8 cellular contexts compared by ENCODE assay signal in genomic region chr11:45930031-45930794, GRCh38. TPM values are rescaled to one million over a fixed set of nuclear protein-coding genes. Genes with fewer than 3 reads are reported as not detected.
A peak's percentile ranks its signal among the peaks of the same experiment; 100 is the strongest.
DNase-seq lines count a peak whose midpoint lies in the region; ATAC-seq, FAIRE-seq and TF ChIP-seq lines count a peak whose summit lies in the region.

No MANE protein-coding gene starts in this region.

- intact Hi-C loops in upper lobe of right lung (cut with DNase I), result no loop called here

- no peak for FAIRE-seq in frontal cortex (lab: Jason Lieb, UNC)

- H3K27ac ChIP-seq in SK-N-SH (ENCODE audit: low read depth in 2 of 2, low read length in 1 of 2) (no peak overlapping the region; a peak in 1 of 4 replicates), HEK293 (ENCODE audit: extremely low read depth, low read depth, low read length) (no peak overlapping the region), foreskin keratinocyte (no peak overlapping the region), upper lobe of right lung (no peak overlapping the region)

- H4K20me1 ChIP-seq in SK-N-SH (ENCODE audit: insufficient read depth), result no peaks in the 10 kb centered on the region

- H3K4me1 Mint-ChIP-seq in T-helper 1 cell treated with Interleukin-12 subunit alpha and Interleukin-12 subunit beta and Interleukin-4 antibody, amounts not matched to agents 30 μg/mL and 1 μg/mL, for 36 hours (ENCODE audit: low read depth), result peaks cover 13% of the 10 kb centered on the region

- no peaks in the 10 kb centered on the region for H3F3A ChIP-seq in SK-N-SH (replicated peaks; ENCODE audit: insufficient read depth)

- CTCF ChIA-PET in SK-N-SH (lab: Yijun Ruan, JAX) (interaction anchor here (0.8 to 5.0 kb wide), 5 partner anchors 15 to 76 kb away, joined by 3 to 25 read pairs (median 5); no protein-coding TSS in a partner anchor), HEK293 (lab: Yijun Ruan, JAX) (interaction anchor here (0.6 to 2.6 kb wide), 6 partner anchors 26 to 147 kb away, joined by 3 to 11 read pairs (median 6); no protein-coding TSS in a partner anchor)

- peak overlapping the region; percentile 53 for H3K4me3 Mint-ChIP-seq in T-helper 1 cell treated with Interleukin-12 subunit alpha and Interleukin-12 subunit beta and Interleukin-4 antibody, amounts not matched to agents 30 μg/mL and 1 μg/mL, for 36 hours

- H3K9me3 Mint-ChIP-seq in T-helper 1 cell treated with Interleukin-12 subunit alpha and Interleukin-12 subunit beta and Interleukin-4 antibody, amounts not matched to agents 30 μg/mL and 1 μg/mL, for 36 hours, result no peaks in the 10 kb centered on the region

- no peak overlapping the region for H3K9ac ChIP-seq in SK-N-SH

- H3K27me3 Mint-ChIP-seq in T-helper 1 cell treated with Interleukin-12 subunit alpha and Interleukin-12 subunit beta and Interleukin-4 antibody, amounts not matched to agents 30 μg/mL and 1 μg/mL, for 36 hours (ENCODE audit: low read depth), result no peaks in the 10 kb centered on the region

- no peak overlapping the region for H3K4me2 ChIP-seq in SK-N-SH

- no peak for TF ChIP-seq RAD21 in SK-N-SH (IDR thresholded peaks at IDR 0.05; ENCODE audit: low read length)

- no peaks in the 10 kb centered on the region for H3K79me2 ChIP-seq in SK-N-SH (ENCODE audit: insufficient read depth)

- H3K9me3 ChIP-seq in SK-N-SH (no peaks in the 10 kb centered on the region), HEK293 (ENCODE audit: control insufficient read depth, insufficient read depth, low read depth, low read length) (no peaks in the 10 kb centered on the region), upper lobe of right lung (no peaks in the 10 kb centered on the region)

- POLR2A ChIA-PET in SK-N-SH (lab: Yijun Ruan, JAX), result no interaction called here
- POLR2A ChIA-PET in HEK293 (lab: Yijun Ruan, JAX), result no interaction called here

- H3K4me3 ChIP-seq in SK-N-SH (ENCODE audit: low read depth in 2 of 2, low read length in 1 of 2), result no peak overlapping the region
- no peak overlapping the region for H3K4me3 ChIP-seq in HEK293 (ENCODE audit: low read depth, low read length)
- H3K4me3 ChIP-seq in upper lobe of right lung, result no peak overlapping the region

- H3K36me3 Mint-ChIP-seq in T-helper 1 cell treated with Interleukin-12 subunit alpha and Interleukin-12 subunit beta and Interleukin-4 antibody, amounts not matched to agents 30 μg/mL and 1 μg/mL, for 36 hours (ENCODE audit: low read depth), result peaks cover 19% of the 10 kb centered on the region

- WGBS in SK-N-SH (ENCODE audit: low lambda C conversion rate), result 85% methylated on average over 10 of the region's 14 CpGs

- DNase-seq in SK-N-SH (peak; percentile 39), MV-4-11 (lab: John Stamatoyannopoulos, UW) (peak; percentile 59), foreskin keratinocyte (peak in 1 of 2 donors; percentile 62), upper lobe of right lung (peak; percentile 73), frontal cortex (ENCODE audit: low spot score in 2 of 2) (no peak)

- no peak overlapping the region for H2AFZ ChIP-seq in SK-N-SH (ENCODE audit: low read depth)

- H3K27me3 ChIP-seq in SK-N-SH (ENCODE audit: insufficient read depth) (no peaks in the 10 kb centered on the region), foreskin keratinocyte (no peaks in the 10 kb centered on the region), upper lobe of right lung (no peaks in the 10 kb centered on the region)

- peak overlapping the region; percentile 67 for H3K27ac Mint-ChIP-seq in T-helper 1 cell treated with Interleukin-12 subunit alpha and Interleukin-12 subunit beta and Interleukin-4 antibody, amounts not matched to agents 30 μg/mL and 1 μg/mL, for 36 hours

- TF ChIP-seq EP300 in SK-N-SH (IDR thresholded peaks at IDR 0.05; ENCODE audit: borderline replicate concordance in 1 of 2, low read depth in 1 of 2, low read length in 1 of 2), result no peak

- H3K9me2 ChIP-seq in SK-N-SH, result no peaks in the 10 kb centered on the region

- H3K36me3 ChIP-seq in SK-N-SH (replicated peaks in 1 of 2; ENCODE audit: control insufficient read depth in 1 of 2, insufficient read depth in 2 of 2, low read length in 1 of 2), result peaks cover 11 to 25% of the 10 kb centered on the region in 2 experiments
- H3K36me3 ChIP-seq in HEK293 (ENCODE audit: control insufficient read depth in 2 of 2, insufficient read depth in 1 of 2, low read length in 2 of 2), result peaks cover 0 to 45% of the 10 kb centered on the region in 2 experiments; a peak in 1 of 3 replicates
- H3K36me3 ChIP-seq in upper lobe of right lung, result peaks cover 34% of the 10 kb centered on the region

- H3K4me1 ChIP-seq in SK-N-SH (ENCODE audit: control insufficient read depth in 1 of 2, insufficient read depth in 2 of 2, low read depth in 1 of 2, low read length in 1 of 2), result peaks cover 0 to 5% of the 10 kb centered on the region in 2 experiments; a peak in 1 of 4 replicates
- no peaks in the 10 kb centered on the region for H3K4me1 ChIP-seq in HEK293 (ENCODE audit: control insufficient read depth, insufficient read depth, low read length)
- peaks cover 41% of the 10 kb centered on the region for H3K4me1 ChIP-seq in foreskin keratinocyte
- peaks cover 10% of the 10 kb centered on the region for H3K4me1 ChIP-seq in upper lobe of right lung

- ATAC-seq in SK-N-SH treated with all-trans-retinoic acid at 6 μM for 48 hours (no peak), foreskin keratinocyte (peak; percentile 26), upper lobe of right lung (peak; percentile 53)

- TF ChIP-seq CTCF in SK-N-SH (IDR thresholded peaks at IDR 0.05) (no peak), HEK293 (tag by site-specific recombination; IDR thresholded peaks at IDR 0.05) (no peak), foreskin keratinocyte (conservative IDR thresholded peaks at IDR 0.05) (no peak), upper lobe of right lung (IDR thresholded peaks at IDR 0.05) (no peak)

TF ChIP-seq in SK-N-SH, 30 proteins besides CTCF, POLR2A, EP300 and RAD21 (continues in another document):
- TF ChIP-seq USF2 (IDR thresholded peaks at IDR 0.05; ENCODE audit: borderline replicate concordance, low read depth, low read length) (no peak), POLR2AphosphoS5 (IDR thresholded peaks at IDR 0.05; ENCODE audit: low read depth, low read length) (no peak), GATA2 (CRISPR knock-in tag; IDR thresholded peaks at IDR 0.05) (no peak), NFIC (IDR thresholded peaks at IDR 0.05; ENCODE audit: borderline replicate concordance) (no peak)

TF ChIP-seq in HEK293, 187 proteins besides CTCF, POLR2A, EP300 and RAD21:
- TF ChIP-seq PRDM1 (tag by site-specific recombination; IDR thresholded peaks at IDR 0.05), result no peak
- peak; percentile 85 for TF ChIP-seq KLF1 (tag by site-specific recombination; IDR thresholded peaks at IDR 0.05)
- peak; percentile 39; the same call in 1 of the 2 replicates for TF ChIP-seq ZIC2 (tag by site-specific recombination; IDR thresholded peaks at IDR 0.05)
TF ChIP-seq in HEK293: peak in this region for 2.

RNA-seq across cellular contexts. Expression of gene LARGE2, which starts 7.8 kb away (rescaled TPM):
- polyA plus RNA-seq in SK-N-SH (2012; rRNA removed) (1.4 and 2.4 TPM in 2 replicates), foreskin keratinocyte (57.7 and 65.8 TPM in 2 replicates)
- 0.94 and 1.6 TPM in 2 replicates for polyA plus RNA-seq in SK-N-SH (2012; cell fraction: cytosol; rRNA removed)
- polyA plus RNA-seq in SK-N-SH (2012; cell fraction: nucleus; rRNA removed), result 4.6 and 6.3 TPM in 2 replicates
- total RNA-seq in foreskin keratinocyte (42.6 and 48.1 TPM in 2 replicates), upper lobe of right lung (6.0 TPM), frontal cortex (0.41 TPM)

RNA-seq across cellular contexts. Expression of gene PEX16, which starts 12.5 kb away (rescaled TPM):
- 44.1 and 46.4 TPM in 2 replicates for polyA plus RNA-seq in SK-N-SH (2012; rRNA removed)
- 22.0 and 28.1 TPM in 2 replicates for polyA plus RNA-seq in SK-N-SH (2012; cell fraction: cytosol; rRNA removed)
- 92.8 and 94.1 TPM in 2 replicates for polyA plus RNA-seq in SK-N-SH (2012; cell fraction: nucleus; rRNA removed)
- total RNA-seq in foreskin keratinocyte, result 20.4 and 20.7 TPM in 2 replicates
- polyA plus RNA-seq in foreskin keratinocyte, result 25.7 and 27.0 TPM in 2 replicates
- total RNA-seq in upper lobe of right lung, result 27.6 TPM
- 25.3 TPM for total RNA-seq in frontal cortex

RNA-seq across cellular contexts. Expression of gene FREY1, which starts 23.1 kb away (rescaled TPM):
- polyA plus RNA-seq in SK-N-SH (2012; rRNA removed), result 0.30 and 0.49 TPM in 2 replicates
- 0.14 TPM in 1 of 2 replicates, not detected in the other for polyA plus RNA-seq in SK-N-SH (2012; cell fraction: cytosol; rRNA removed)
- polyA plus RNA-seq in SK-N-SH (2012; cell fraction: nucleus; rRNA removed), result 0.89 and 1.3 TPM in 2 replicates
- total RNA-seq in foreskin keratinocyte, result 0.14 and 0.31 TPM in 2 replicates
- 0.11 TPM in 2 replicates for polyA plus RNA-seq in foreskin keratinocyte
- total RNA-seq in upper lobe of right lung, result 0.75 TPM
- 1.2 TPM for total RNA-seq in frontal cortex

RNA-seq across cellular contexts. Expression of gene MAPK8IP1, which starts 44.8 kb away (rescaled TPM):
- 11.0 and 12.5 TPM in 2 replicates for polyA plus RNA-seq in SK-N-SH (2012; rRNA removed)
- 6.0 and 9.8 TPM in 2 replicates for polyA plus RNA-seq in SK-N-SH (2012; cell fraction: cytosol; rRNA removed)
- polyA plus RNA-seq in SK-N-SH (2012; cell fraction: nucleus; rRNA removed), result 21.1 and 22.5 TPM in 2 replicates
- 0.78 and 1.0 TPM in 2 replicates for total RNA-seq in foreskin keratinocyte
- 0.54 and 1.0 TPM in 2 replicates for polyA plus RNA-seq in foreskin keratinocyte
- total RNA-seq in upper lobe of right lung, result 6.4 TPM
- 88.9 TPM for total RNA-seq in frontal cortex

Comparison
In these comparisons a context has a peak if more than half of its experiments do, and no peak if none do; other contexts are left out.
1. DNase-seq: peak in SK-N-SH (single experiment), MV-4-11 (single experiment) and upper lobe of right lung (single experiment); none in frontal cortex (0 of 2).